In genomic region chr11:107956543-107956942, GRCh38 we compare ENCODE assay signal across 27 cellular contexts. TPM values are rescaled to one million over a fixed set of nuclear protein-coding genes. Genes with fewer than 3 reads are reported as not detected.
A peak's percentile ranks its signal among the peaks of the same experiment; 100 is the strongest.
DNase-seq lines count a peak whose midpoint lies in the region; ATAC-seq and TF ChIP-seq lines count a peak whose summit lies in the region.
"Had no signal": no experiment of that assay in that cellular context is flagged by ENCODE, and none has a peak within 500 bp of the region (broad histone marks: within the 10 kb centered on the region; RNA-seq: fewer than 3 reads in every experiment).

No MANE protein-coding gene starts in this region.

- intact Hi-C loops in CD14-positive monocyte (cut with micrococcal nuclease), result no loop called here

- H3K4me3 ChIP-seq in mesendoderm (ENCODE audit: low read length), result no peak overlapping the region
- H3K4me3 ChIP-seq: SJCRH30 had no signal

- H2BK15ac ChIP-seq in mesendoderm (replicated peaks; ENCODE audit: low read depth), result no peak overlapping the region

- H4K8ac ChIP-seq in mesendoderm (ENCODE audit: low read depth, low read length), result no peak overlapping the region

- peaks cover 2% of the 10 kb centered on the region for H3K4me1 ChIP-seq in mesendoderm (ENCODE audit: control insufficient read depth, low read depth, low read length)
- H3K4me1 ChIP-seq: SJCRH30 had no signal

- no peak overlapping the region for H2BK5ac ChIP-seq in mesendoderm (ENCODE audit: low read length)

- WGBS in mesendoderm (ENCODE audit: extremely low coverage, insufficient coverage, low lambda C conversion rate), result no CpG with 5 or more reads among the region's 1 CpG

- H3K27ac Mint-ChIP-seq in CD14-positive monocyte (peak overlapping the region in 6 of 7 donors; percentile 49 to 90 (median 88)), glutamatergic neuron (ENCODE audit: unreplicated experiment) (peak overlapping the region; percentile 84)
- H3K27ac Mint-ChIP-seq: CD8-positive, alpha-beta memory T cell; HFFc6; T-helper 17 cell had no signal

- H4K5ac ChIP-seq in mesendoderm (ENCODE audit: low read length), result no peak overlapping the region

- no peak overlapping the region for H3K18ac ChIP-seq in mesendoderm (ENCODE audit: low read length)

- no peaks in the 10 kb centered on the region for H3K27me3 ChIP-seq in mesendoderm (ENCODE audit: insufficient read depth, low read length, poor library complexity)
- H3K27me3 ChIP-seq: SJCRH30 had no signal

- no peak overlapping the region for H3K9ac ChIP-seq in mesendoderm (ENCODE audit: low read length)
- H3K9ac ChIP-seq: GM23248 had no signal

- ATAC-seq in GM21423 (IDR thresholded peaks at IDR 0.05; ENCODE audit: unreplicated experiment), result no peak
- ATAC-seq in HG03571 (IDR thresholded peaks at IDR 0.05; ENCODE audit: unreplicated experiment), result no peak
- ATAC-seq: T-helper 17 cell had no signal

- TF ChIP-seq CTCF in CD14-positive monocyte (IDR thresholded peaks at IDR 0.05) (no peak), glutamatergic neuron (IDR thresholded peaks at IDR 0.05; ENCODE audit: partially characterized antibody, unreplicated experiment) (no peak)

- no peaks in the 10 kb centered on the region for H3K27me3 Mint-ChIP-seq in CD14-positive monocyte (ENCODE audit: low read depth in 3 of 3)
- H3K27me3 Mint-ChIP-seq in glutamatergic neuron (ENCODE audit: unreplicated experiment), result no peaks in the 10 kb centered on the region

- no peak for DNase-seq in CD14-positive monocyte (ENCODE audit: low spot score)
- DNase-seq in NCI-H2171 treated with DMSO at 0.1 percent for 48 hours (lab: John Stamatoyannopoulos, UW), result peak; percentile 44
- peak; percentile 50 for DNase-seq in SK-N-DZ (ENCODE audit: low spot score)
- peak; percentile 26 for DNase-seq in glutamatergic neuron
- no peak for DNase-seq in amniotic stem cell (lab: John Stamatoyannopoulos, UW)
- DNase-seq in mesendoderm, result no peak
- DNase-seq: ACHN; Calu3; CD8-positive, alpha-beta memory T cell; DMS53; EL; H9; KG1; NCI-H1092 treated with DMSO at 0.1 percent for 48 hours; NCI-H146; NCI-H2029; NCI-H774; SJCRH30; SW 1271; T-helper 17 cell had no signal

- H2BK120ac ChIP-seq in mesendoderm (ENCODE audit: low read depth, low read length), result no peak overlapping the region

- H3K4me1 Mint-ChIP-seq in CD14-positive monocyte, result peaks cover 26% of the 10 kb centered on the region
- peaks cover 37% of the 10 kb centered on the region for H3K4me1 Mint-ChIP-seq in glutamatergic neuron (ENCODE audit: low read depth, unreplicated experiment)
- H3K4me1 Mint-ChIP-seq: CD8-positive, alpha-beta memory T cell had no signal

- no peak overlapping the region for H3K4me3 Mint-ChIP-seq in CD14-positive monocyte
- H3K4me3 Mint-ChIP-seq in glutamatergic neuron (ENCODE audit: unreplicated experiment), result peak overlapping the region; percentile 87
- H3K4me3 Mint-ChIP-seq: CD8-positive, alpha-beta memory T cell; H9; HFFc6; T-helper 17 cell had no signal

- H3K36me3 Mint-ChIP-seq in CD14-positive monocyte, result peaks cover 0 to 13% of the 10 kb centered on the region in 2 donors
- H3K36me3 Mint-ChIP-seq in glutamatergic neuron (ENCODE audit: unreplicated experiment), result no peaks in the 10 kb centered on the region
- H3K36me3 Mint-ChIP-seq: CD8-positive, alpha-beta memory T cell had no signal

- H3K9me3 Mint-ChIP-seq in CD14-positive monocyte (no peaks in the 10 kb centered on the region), glutamatergic neuron (ENCODE audit: unreplicated experiment) (peaks cover 2% of the 10 kb centered on the region)
- H3K9me3 Mint-ChIP-seq: CD8-positive, alpha-beta memory T cell; H9; HFFc6 had no signal

- H3K23ac ChIP-seq in mesendoderm (ENCODE audit: low read length), result no peak overlapping the region

- H3K4me2 ChIP-seq in mesendoderm (ENCODE audit: low read length), result no peak overlapping the region

- H3K4ac ChIP-seq in mesendoderm (ENCODE audit: low read depth, low read length), result no peak overlapping the region

- H3K79me1 ChIP-seq in mesendoderm (ENCODE audit: low read length), result no peaks in the 10 kb centered on the region

- no peaks in the 10 kb centered on the region for H3K36me3 ChIP-seq in mesendoderm (ENCODE audit: control insufficient read depth, insufficient read depth, low read length)
- H3K36me3 ChIP-seq: SJCRH30 had no signal

- no peak overlapping the region for H3K27ac ChIP-seq in mesendoderm (ENCODE audit: low read depth, low read length)
- H3K27ac ChIP-seq: GM23248, HL-60, SJCRH30 had no signal

- H2AK5ac ChIP-seq in mesendoderm (ENCODE audit: low read length), result no peak overlapping the region

- no peak overlapping the region for H3K56ac ChIP-seq in mesendoderm (ENCODE audit: low read length)

- no peaks in the 10 kb centered on the region for H3K79me2 ChIP-seq in mesendoderm (ENCODE audit: control insufficient read depth, insufficient read depth, low read length)

RNA-seq across cellular contexts. Expression of gene RAB39A, which starts 28.3 kb away (rescaled TPM):
- polyA plus RNA-seq in CD14-positive monocyte, result 1 to 10 TPM; 1.9 to 3.9 TPM
- 14.0 and 15.9 TPM in 2 replicates for polyA plus RNA-seq in SK-N-DZ (2014; cell fraction: cytosol; rRNA removed)
- 3.9 and 8.8 TPM in 2 replicates for polyA plus RNA-seq in SK-N-DZ (2014; cell fraction: nucleus; rRNA removed)
- total RNA-seq in glutamatergic neuron (ENCODE audit: unreplicated experiment), result 21.9 TPM
- 4.9 TPM for polyA plus RNA-seq in mesendoderm (2013, experiment 1 of 2)
- polyA plus RNA-seq in mesendoderm (2013, experiment 2 of 2), result 4.8 TPM
- total RNA-seq: Calu3, GM23248, HFFc6, HT-29, NCI-H460 had no signal
- polyA plus RNA-seq: CD8-positive, alpha-beta memory T cell; GM23248 had no signal

RNA-seq across cellular contexts. Expression of gene CUL5, which starts 52.2 kb away (rescaled TPM):
- 10 to 100 TPM; 24.7 to 36.7 TPM for polyA plus RNA-seq in CD14-positive monocyte
- polyA plus RNA-seq in SK-N-DZ (2014; cell fraction: cytosol; rRNA removed), result 11.5 and 12.2 TPM in 2 replicates
- 11.2 and 11.3 TPM in 2 replicates for polyA plus RNA-seq in SK-N-DZ (2014; cell fraction: nucleus; rRNA removed)
- total RNA-seq in glutamatergic neuron (ENCODE audit: unreplicated experiment), result 40.5 TPM
- 17.5 TPM for polyA plus RNA-seq in mesendoderm (2013, experiment 1 of 2)
- 18.2 TPM for polyA plus RNA-seq in mesendoderm (2013, experiment 2 of 2)

Comparison
In these comparisons a context has a peak if more than half of its experiments do, and no peak if none do; other contexts are left out.
1. DNase-seq: peak in NCI-H2171 treated with DMSO at 0.1 percent for 48 hours (single experiment), SK-N-DZ (single experiment) and glutamatergic neuron (single experiment); none in CD14-positive monocyte (single experiment), amniotic stem cell (single experiment) and mesendoderm (single experiment).